Comparison of ENCODE assay signal across 23 cellular contexts in the genomic region with DNA sequence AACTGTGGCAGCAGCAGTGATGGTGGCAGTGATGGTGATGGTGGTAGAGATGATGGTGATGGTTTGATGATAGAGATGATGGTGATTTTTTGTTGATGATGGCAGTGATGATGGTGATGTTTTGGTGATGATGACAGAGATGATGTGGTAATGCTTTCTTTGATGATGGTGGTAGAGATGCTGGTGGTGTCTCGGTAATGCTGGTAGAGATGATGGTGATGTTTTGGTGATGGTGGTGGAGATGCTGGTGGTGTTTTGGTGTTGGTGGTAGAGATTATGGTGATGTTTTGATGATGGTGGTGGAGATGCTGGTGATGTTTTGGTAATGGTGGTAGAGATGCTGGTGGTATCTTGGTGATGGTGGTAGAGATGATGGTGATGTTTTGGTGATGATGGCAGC.
"Had no signal": no experiment of that assay in that cellular context is flagged by ENCODE, and none has a peak within 500 bp of the region (broad histone marks: within the 10 kb centered on the region; RNA-seq: fewer than 3 reads in every experiment).

No MANE protein-coding gene starts in this region.

- H3K4me1 ChIP-seq: SJSA1 had no signal

- H3K9ac ChIP-seq: KMS-11 had no signal

- H3K4me3 ChIP-seq: SJSA1, SK-N-MC had no signal

- ATAC-seq: T-cell had no signal

- H3K27me3 ChIP-seq: SJSA1 had no signal

- DNase-seq: Kasumi-1, MM.1S, NCI-H1092 treated with DMSO at 0.1 percent for 48 hours, NCI-H1436, NCI-H187, NCI-H2029, NCI-H2081 treated with DMSO at 0.1 percent for 48 hours, NCI-H2171, NCI-H226, NCI-H446, NCI-H510A, NCI-H524 treated with DMSO at 0.1 percent for 48 hours, NCI-H69, NCI-H774, Right ventricle myocardium superior, RPMI8226, SIG-M5, SW 1271, T-cell had no signal

- FAIRE-seq: RCC 7860 had no signal

- H3K9me3 ChIP-seq: SJSA1 had no signal

- H3K27ac ChIP-seq: KMS-11, SJSA1, SK-N-MC had no signal

- H3K4me2 ChIP-seq: KMS-11 had no signal
